ENCODE assay signal across 8 cellular contexts in genomic region chr1:161038523-161039153, GRCh38. TPM values are rescaled to one million over a fixed set of nuclear protein-coding genes. Genes with fewer than 3 reads are reported as not detected.
DNase-seq lines count a peak whose midpoint lies in the region; ATAC-seq and TF ChIP-seq lines count a peak whose summit lies in the region.

TSTD1 (minus strand) TSS chr1:161038964; CDS start chr1:161038889, 75 bp downstream.

- H3K27ac ChIP-seq in esophagus muscularis mucosa (replicated peaks in 1 of 4) (peak within 1 kb of the TSS in 2 of 4 donors; percentile 37 to 48), neural progenitor cell (no peak within 1 kb of the TSS)

- peaks cover 11% of the 10 kb centered on the region for H3K4me1 Mint-ChIP-seq in neural progenitor cell
- H3K4me1 Mint-ChIP-seq in stimulated activated naive CD8-positive, alpha-beta T cell treated with anti-CD3 and anti-CD28 coated beads, Interleukin-15, amount 100 ng/mL, for 72 hours = peaks cover 83% of the 10 kb centered on the region

- peaks cover 2% of the 10 kb centered on the region for H3K27me3 Mint-ChIP-seq in neural progenitor cell (ENCODE audit: insufficient read depth, low read depth)
- no peaks in the 10 kb centered on the region for H3K27me3 Mint-ChIP-seq in stimulated activated naive CD8-positive, alpha-beta T cell treated with anti-CD3 and anti-CD28 coated beads, Interleukin-15, amount 100 ng/mL, for 72 hours

- H3K9me3 Mint-ChIP-seq in neural progenitor cell = no peaks in the 10 kb centered on the region
- no peaks in the 10 kb centered on the region for H3K9me3 Mint-ChIP-seq in stimulated activated naive CD8-positive, alpha-beta T cell treated with anti-CD3 and anti-CD28 coated beads, Interleukin-15, amount 100 ng/mL, for 72 hours

- peaks cover 25% of the 10 kb centered on the region for H3K36me3 Mint-ChIP-seq in neural progenitor cell

- H3K9me3 ChIP-seq in esophagus muscularis mucosa = no peaks in the 10 kb centered on the region
- no peaks in the 10 kb centered on the region for H3K9me3 ChIP-seq in neural progenitor cell (ENCODE audit: low read depth)

- H3K4me1 ChIP-seq in esophagus muscularis mucosa (peaks cover 1 to 37% (median 24%) of the 10 kb centered on the region in 4 donors), neural progenitor cell (peaks cover 15% of the 10 kb centered on the region)

- no peak for TF ChIP-seq EP300 in esophagus muscularis mucosa (IDR thresholded peaks at IDR 0.05)

- H3K9ac ChIP-seq in neural progenitor cell = no peak within 1 kb of the TSS

- peak; percentile 65 for ATAC-seq in GM18870 (IDR thresholded peaks at IDR 0.05; ENCODE audit: unreplicated experiment)
- peak; percentile 85 for ATAC-seq in HG03103 (IDR thresholded peaks at IDR 0.05; ENCODE audit: low read depth, unreplicated experiment)
- ATAC-seq in stimulated activated naive CD8-positive, alpha-beta T cell treated with anti-CD3 and anti-CD28 coated beads, Interleukin-15, amount 100 ng/mL, for 72 hours = peak; percentile 93

- peaks cover 31% of the 10 kb centered on the region for H3F3A ChIP-seq in neural progenitor cell (ENCODE audit: low read depth)

- H3K36me3 ChIP-seq in esophagus muscularis mucosa = peaks cover 33 to 53% (median 38%) of the 10 kb centered on the region in 4 donors
- no peaks in the 10 kb centered on the region for H3K36me3 ChIP-seq in neural progenitor cell

- TF ChIP-seq CTCF in esophagus muscularis mucosa (IDR thresholded peaks at IDR 0.05) = no peak
- TF ChIP-seq CTCF in neural progenitor cell (IDR thresholded peaks at IDR 0.05) = no peak

- intact Hi-C loops in esophagus muscularis mucosa (cut with DNase I) = no loop called here

- H2AFZ ChIP-seq in neural progenitor cell (replicated peaks) = peak within 1 kb of the TSS; percentile 74

- no peak for TF ChIP-seq POLR2A in esophagus muscularis mucosa (IDR thresholded peaks at IDR 0.05; ENCODE audit: low read depth)

- H3K79me2 ChIP-seq in neural progenitor cell (ENCODE audit: low read depth) = peaks cover 11% of the 10 kb centered on the region

- peak within 1 kb of the TSS; percentile 56 to 76 (median 62) for H3K4me3 ChIP-seq in esophagus muscularis mucosa
- H3K4me3 ChIP-seq in neural progenitor cell = peak within 1 kb of the TSS; percentile 84

- no peaks in the 10 kb centered on the region for H3K27me3 ChIP-seq in esophagus muscularis mucosa
- no peaks in the 10 kb centered on the region for H3K27me3 ChIP-seq in neural progenitor cell

- DNase-seq in NCI-H526 (lab: John Stamatoyannopoulos, UW) = peak; percentile 75 to 95
- peak; percentile 78 for DNase-seq in activated T-cell treated with anti-CD3 and anti-CD28 coated beads for 24 hours (ENCODE audit: low read depth)
- DNase-seq in esophagus muscularis mucosa (ENCODE audit: extremely low spot score) = no peak
- DNase-seq in neural progenitor cell (ENCODE audit: low spot score) = peak; percentile 82
- DNase-seq in stimulated activated naive CD8-positive, alpha-beta T cell treated with anti-CD3 and anti-CD28 coated beads, Interleukin-15, amount 100 ng/mL, for 72 hours = peak; percentile 86 to 90
- DNase-seq in SKM-1 (lab: John Stamatoyannopoulos, UW; ENCODE audit: unreplicated experiment) = no peak

- no peak within 1 kb of the TSS for H3K27ac Mint-ChIP-seq in neural progenitor cell
- H3K27ac Mint-ChIP-seq in stimulated activated naive CD8-positive, alpha-beta T cell treated with anti-CD3 and anti-CD28 coated beads, Interleukin-15, amount 100 ng/mL, for 72 hours = peak within 1 kb of the TSS; percentile 95 to 99

- H4K20me1 ChIP-seq in neural progenitor cell (ENCODE audit: low read depth) = peaks cover 9% of the 10 kb centered on the region

- peak within 1 kb of the TSS; percentile 72 for H3K4me3 Mint-ChIP-seq in neural progenitor cell
- peak within 1 kb of the TSS; percentile 92 to 99 for H3K4me3 Mint-ChIP-seq in stimulated activated naive CD8-positive, alpha-beta T cell treated with anti-CD3 and anti-CD28 coated beads, Interleukin-15, amount 100 ng/mL, for 72 hours

- 25% methylated on average over 40 of the region's 54 CpGs for WGBS in esophagus muscularis mucosa

- peak within 1 kb of the TSS; percentile 84 for H3K4me2 ChIP-seq in neural progenitor cell

RNA-seq across cellular contexts. Expression of gene TSTD1, which starts in this region (rescaled TPM):
- total RNA-seq in esophagus muscularis mucosa (10 to 100 TPM; 19.0 to 46.5 (median 29.4) TPM), neural progenitor cell (ENCODE audit: low replicate concordance) (29.9 and 59.9 TPM in 2 replicates)

Comparison
In these comparisons a context has a peak if more than half of its experiments do, and no peak if none do; other contexts are left out.
1. DNase-seq: peak in NCI-H526 (2 of 2), activated T-cell treated with anti-CD3 and anti-CD28 coated beads for 24 hours (single experiment), neural progenitor cell (single experiment) and stimulated activated naive CD8-positive, alpha-beta T cell treated with anti-CD3 and anti-CD28 coated beads, Interleukin-15, amount 100 ng/mL, for 72 hours (2 of 2); none in esophagus muscularis mucosa (single experiment) and SKM-1 (single experiment).
2. Peak in every context shown above with its lines, with median percentiles within 50 percentile points of each other: ATAC-seq.